9 cellular contexts compared by ENCODE assay signal in genomic region chr19:3176715-3177501, GRCh38. TPM values are rescaled to one million over a fixed set of nuclear protein-coding genes. Genes with fewer than 3 reads are reported as not detected.
DNase-seq lines count a peak whose midpoint lies in the region; ATAC-seq and TF ChIP-seq lines count a peak whose summit lies in the region.
"Had no signal": no experiment of that assay in that cellular context is flagged by ENCODE, and none has a peak within 500 bp of the region (broad histone marks: within the 10 kb centered on the region; RNA-seq: fewer than 3 reads in every experiment).

No MANE protein-coding gene starts in this region.

- peak overlapping the region; percentile 53 for H4K91ac ChIP-seq in neuronal stem cell (ENCODE audit: low read depth, low read length, poor library complexity)

- no peak overlapping the region for H3K14ac ChIP-seq in neuronal stem cell (ENCODE audit: low read length)

- H3K4me1 ChIP-seq in neuronal stem cell (ENCODE audit: control insufficient read depth in 2 of 2, insufficient read depth in 1 of 2, low read depth in 1 of 2, low read length in 2 of 2) = no peaks in the 10 kb centered on the region
- H3K4me1 ChIP-seq in esophagus muscularis mucosa = peaks cover 0 to 7% (median 2%) of the 10 kb centered on the region in 4 donors

- TF ChIP-seq POLR2A in esophagus muscularis mucosa (IDR thresholded peaks at IDR 0.05; ENCODE audit: low read depth) = no peak

- TF ChIP-seq EP300 in esophagus muscularis mucosa (IDR thresholded peaks at IDR 0.05) = no peak

- intact Hi-C loops in esophagus muscularis mucosa (cut with DNase I) = no loop called here

- H3K9me3 ChIP-seq in neuronal stem cell (replicated peaks in 1 of 2; ENCODE audit: control insufficient read depth in 2 of 2, insufficient read depth in 1 of 2, low read depth in 1 of 2, low read length in 2 of 2) (no peaks in the 10 kb centered on the region), esophagus muscularis mucosa (no peaks in the 10 kb centered on the region)

- peak overlapping the region; percentile 84 for H2AK5ac ChIP-seq in neuronal stem cell (ENCODE audit: low read depth, low read length)

- no peaks in the 10 kb centered on the region for H3K36me3 ChIP-seq in neuronal stem cell (replicated peaks in 1 of 2; ENCODE audit: control insufficient read depth in 2 of 2, insufficient read depth in 2 of 2, low read length in 2 of 2)
- H3K36me3 ChIP-seq in esophagus muscularis mucosa = no peaks in the 10 kb centered on the region

- H3K4me2 ChIP-seq in neuronal stem cell (ENCODE audit: insufficient read depth, low read length, poor library complexity, severe bottlenecking) = no peak overlapping the region

- peak overlapping the region; percentile 14; the same call in 1 of the 2 replicates for H3K4me3 ChIP-seq in GM12864 (ENCODE audit: low read depth, low read length)
- H3K4me3 ChIP-seq in neuronal stem cell (ENCODE audit: low read length in 2 of 2) = no peak overlapping the region
- H3K4me3 ChIP-seq in esophagus muscularis mucosa = no peak overlapping the region

- H2BK12ac ChIP-seq in neuronal stem cell (ENCODE audit: low read length) = peak overlapping the region; percentile 41

- TF ChIP-seq CTCF in GM12864 (IDR thresholded peaks at IDR 0.05; ENCODE audit: low read depth, low read length, missing control alignments) = no peak
- TF ChIP-seq CTCF in esophagus muscularis mucosa (IDR thresholded peaks at IDR 0.05) = no peak

- no peak overlapping the region for H3K4ac ChIP-seq in neuronal stem cell (ENCODE audit: low read length)

- ATAC-seq in GM19328 (IDR thresholded peaks at IDR 0.05; ENCODE audit: unreplicated experiment) = no peak
- no peak for ATAC-seq in GM21526 (IDR thresholded peaks at IDR 0.05; ENCODE audit: low FRiP score, unreplicated experiment)

- H3K9ac ChIP-seq in neuronal stem cell (ENCODE audit: low read depth, low read length, poor library complexity) = peak overlapping the region; percentile 12

- H3K79me1 ChIP-seq in neuronal stem cell (ENCODE audit: low read depth, low read length) = no peaks in the 10 kb centered on the region

- no CpG with 5 or more reads among the region's 11 CpGs for WGBS in neuronal stem cell (ENCODE audit: extremely low coverage in 2 of 2, insufficient read length in 2 of 2, insufficient replicate concordance in 1 of 2), 2 donors
- whole genome bisulfite sequencing in esophagus muscularis mucosa = 66% methylated on average over 7 of the region's 11 CpGs

- DNase-seq in GM12864 (ENCODE audit: low read depth) (no peak), T follicular helper cell (ENCODE audit: low read depth) (peak; percentile 54), amniotic stem cell (lab: John Stamatoyannopoulos, UW) (peak; percentile 22), neuronal stem cell (ENCODE audit: low spot score) (no peak), esophagus muscularis mucosa (ENCODE audit: extremely low spot score) (no peak), occipital lobe (lab: John Stamatoyannopoulos, UW) (no peak)

- H3K18ac ChIP-seq in neuronal stem cell (ENCODE audit: low read length) = peak overlapping the region; percentile 84

- H4K8ac ChIP-seq in neuronal stem cell (ENCODE audit: low read depth, low read length) = peak overlapping the region; percentile 6

- H3K27me3 ChIP-seq in neuronal stem cell (ENCODE audit: control insufficient read depth in 3 of 3, insufficient read depth in 3 of 3, low read depth in 1 of 3, low read length in 3 of 3) (no peaks in the 10 kb centered on the region), esophagus muscularis mucosa (peaks cover 0 to 8% (median 0%) of the 10 kb centered on the region in 4 donors)

- no peak overlapping the region for H2AFZ ChIP-seq in neuronal stem cell (ENCODE audit: low read length)

- peak overlapping the region; percentile 89 for H3K23ac ChIP-seq in neuronal stem cell (ENCODE audit: low read depth, low read length, poor library complexity)

- peak overlapping the region; percentile 93 for H2BK120ac ChIP-seq in neuronal stem cell (ENCODE audit: low read depth, low read length)

- H2BK5ac ChIP-seq in neuronal stem cell (ENCODE audit: low read length) = peak overlapping the region; percentile 75

- H2BK15ac ChIP-seq in neuronal stem cell (ENCODE audit: low read length) = peak overlapping the region; percentile 85

- H3K27ac ChIP-seq in neuronal stem cell (replicated peaks; ENCODE audit: low read length) = no peak overlapping the region
- H3K27ac ChIP-seq in esophagus muscularis mucosa (replicated peaks in 1 of 4) = no peak overlapping the region

RNA-seq across cellular contexts. Expression of gene S1PR4, which starts 1.7 kb away (rescaled TPM):
- not detected for polyA plus RNA-seq in neuronal stem cell (2013, experiment 1 of 2)
- polyA plus RNA-seq in neuronal stem cell (2013, experiment 2 of 2) = not detected
- total RNA-seq in esophagus muscularis mucosa = 1 to 10 TPM in 3 of 4 donors, under 1 TPM in 1; 0.42 to 5.5 (median 2.4) TPM
- total RNA-seq in occipital lobe = 0.16 TPM
- total RNA-seq: neural crest cell had no signal

RNA-seq across cellular contexts. Expression of gene NCLN, which starts 8.8 kb away (rescaled TPM):
- 20.8 TPM for polyA plus RNA-seq in neuronal stem cell (2013, experiment 1 of 2)
- polyA plus RNA-seq in neuronal stem cell (2013, experiment 2 of 2) = 20.9 TPM
- total RNA-seq in esophagus muscularis mucosa = 10 to 100 TPM; 26.2 to 33.6 (median 29.7) TPM
- 11.9 TPM for total RNA-seq in occipital lobe

RNA-seq across cellular contexts. Expression of gene GNA15, which starts 41.1 kb away (rescaled TPM):
- polyA plus RNA-seq in neuronal stem cell (2013, experiment 1 of 2) = 0.01 TPM
- not detected for polyA plus RNA-seq in neuronal stem cell (2013, experiment 2 of 2)
- total RNA-seq in esophagus muscularis mucosa (10 to 100 TPM in 1 of 4 donors, 1 to 10 TPM in 3; 4.3 to 13.8 (median 5.3) TPM), occipital lobe (1.9 TPM)
- total RNA-seq: neural crest cell had no signal

RNA-seq across cellular contexts. Expression of gene CELF5, which starts 47.6 kb away (rescaled TPM):
- 16.6 TPM for polyA plus RNA-seq in neuronal stem cell (2013, experiment 1 of 2)
- polyA plus RNA-seq in neuronal stem cell (2013, experiment 2 of 2) = 17.4 TPM
- under 1 TPM in 1 of 4 donors, not detected in 3; 0.17 TPM for total RNA-seq in esophagus muscularis mucosa
- total RNA-seq in occipital lobe = 51.6 TPM

Comparison
In these comparisons a context has a peak if more than half of its experiments do, and no peak if none do; other contexts are left out.
1. DNase-seq: peak in T follicular helper cell (single experiment) and amniotic stem cell (single experiment); none in GM12864 (single experiment), neuronal stem cell (single experiment), esophagus muscularis mucosa (single experiment) and occipital lobe (single experiment).